ENCODE assay signal across 10 cellular contexts in the genomic region with DNA sequence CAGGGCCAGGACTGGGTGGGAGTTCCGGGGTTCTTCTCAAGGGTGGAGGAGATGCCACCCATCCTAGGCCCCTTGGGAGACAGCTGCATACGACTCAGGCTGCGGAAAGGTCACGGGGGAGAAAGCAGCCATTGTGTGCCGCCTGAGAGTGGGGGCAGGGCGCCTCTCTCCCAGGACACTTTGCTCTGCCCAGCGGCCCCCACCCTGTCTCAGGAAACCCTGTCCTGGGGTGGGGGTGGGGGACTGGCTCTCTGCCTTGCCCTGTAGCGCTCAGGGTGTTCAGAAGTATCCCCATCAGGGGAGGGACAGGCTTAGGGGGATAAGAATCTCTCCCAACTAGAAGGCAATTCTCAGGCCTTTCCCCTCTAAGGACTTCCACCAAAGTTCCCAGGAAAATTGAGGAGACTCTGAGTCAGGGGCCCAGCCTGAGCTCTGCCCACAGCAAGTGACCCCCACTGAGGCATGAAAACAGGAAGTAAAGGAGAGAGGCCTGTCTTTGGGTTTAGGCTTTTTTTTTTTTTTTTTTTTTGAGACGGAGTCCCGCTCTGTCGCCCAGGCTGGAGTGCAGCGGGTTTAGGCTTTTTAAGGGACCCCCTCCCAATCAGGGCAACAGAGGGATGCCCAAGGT. TPM values are rescaled to one million over a fixed set of nuclear protein-coding genes. Genes with fewer than 3 reads are reported as not detected.
A peak's percentile ranks its signal among the peaks of the same experiment; 100 is the strongest.
DNase-seq lines count a peak whose midpoint lies in the region; ATAC-seq, FAIRE-seq and TF ChIP-seq lines count a peak whose summit lies in the region.
"Had no signal": no experiment of that assay in that cellular context is flagged by ENCODE, and none has a peak within 500 bp of the region (broad histone marks: within the 10 kb centered on the region; RNA-seq: fewer than 3 reads in every experiment).

No MANE protein-coding gene starts in this region.

- POLR2A ChIA-PET in activated CD4-positive, alpha-beta T cell treated with anti-CD3 and anti-CD28 coated beads for 36 hours (lab: Charles Lee) = no interaction called here

- TF ChIP-seq CTCF in kidney (IDR thresholded peaks at IDR 0.05; ENCODE audit: borderline replicate concordance, extremely low read depth, insufficient read depth) = no peak

- no peak for ATAC-seq in activated CD4-positive, alpha-beta T cell treated with anti-CD3 and anti-CD28 coated beads for 36 hours
- no peak for ATAC-seq in activated naive CD8-positive, alpha-beta T cell treated with anti-CD3 and anti-CD28 coated beads, Interleukin-2, amount 50 U/mL, for 24 hours
- no peak for ATAC-seq in GM21526 (IDR thresholded peaks at IDR 0.05; ENCODE audit: low FRiP score, unreplicated experiment)

- H3K4me1 Mint-ChIP-seq in activated CD4-positive, alpha-beta T cell treated with anti-CD3 and anti-CD28 coated beads for 36 hours = peaks cover 47% of the 10 kb centered on the region
- H3K4me1 Mint-ChIP-seq in activated naive CD8-positive, alpha-beta T cell treated with anti-CD3 and anti-CD28 coated beads, Interleukin-2, amount 50 U/mL, for 24 hours = peaks cover 59% of the 10 kb centered on the region

- H3K27me3 ChIP-seq in subcutaneous abdominal adipose tissue (ENCODE audit: control insufficient read depth in 5 of 5, insufficient read depth in 4 of 5, low read length in 5 of 5) = no peaks in the 10 kb centered on the region
- H3K27me3 ChIP-seq: tibial artery had no signal

- H3K4me3 Mint-ChIP-seq in activated CD4-positive, alpha-beta T cell treated with anti-CD3 and anti-CD28 coated beads for 36 hours = no peak overlapping the region
- H3K4me3 Mint-ChIP-seq in activated naive CD8-positive, alpha-beta T cell treated with anti-CD3 and anti-CD28 coated beads, Interleukin-2, amount 50 U/mL, for 24 hours = no peak overlapping the region

- H3K27ac ChIP-seq in kidney (ENCODE audit: low read depth in 2 of 2, low read length in 2 of 2) (peak overlapping the region; percentile 57 to 81), subcutaneous abdominal adipose tissue (ENCODE audit: low read depth, low read length) (peak overlapping the region; percentile 82)

- no peaks in the 10 kb centered on the region for H3K9me3 Mint-ChIP-seq in activated CD4-positive, alpha-beta T cell treated with anti-CD3 and anti-CD28 coated beads for 36 hours (ENCODE audit: low read depth)
- H3K9me3 Mint-ChIP-seq in activated naive CD8-positive, alpha-beta T cell treated with anti-CD3 and anti-CD28 coated beads, Interleukin-2, amount 50 U/mL, for 24 hours = no peaks in the 10 kb centered on the region

- CTCF ChIA-PET in activated CD4-positive, alpha-beta T cell treated with anti-CD3 and anti-CD28 coated beads for 36 hours (lab: Charles Lee) = interaction anchor here (0.6 to 1.0 kb wide), 2 partner anchors 9 to 396 kb away, joined by 3 to 5 read pairs; no protein-coding TSS in a partner anchor

- no peak overlapping the region for H3K9ac ChIP-seq in kidney (ENCODE audit: low read length in 2 of 2)
- peak overlapping the region in 2 of 5 donors; percentile 43 to 79 for H3K9ac ChIP-seq in subcutaneous abdominal adipose tissue (ENCODE audit: low read length in 5 of 5)

- H3K4me1 ChIP-seq in kidney (ENCODE audit: control insufficient read depth in 1 of 2, insufficient read depth in 1 of 2, low read depth in 1 of 2, low read length in 2 of 2) = peaks cover 16 to 33% of the 10 kb centered on the region in 2 donors
- peaks cover 4 to 66% (median 55%) of the 10 kb centered on the region in 5 donors for H3K4me1 ChIP-seq in subcutaneous abdominal adipose tissue (ENCODE audit: control insufficient read depth in 5 of 5, insufficient read depth in 5 of 5, low read length in 5 of 5)

- H3K36me3 ChIP-seq in kidney (ENCODE audit: control insufficient read depth in 1 of 2, insufficient read depth in 2 of 2, low read length in 2 of 2) (peaks cover under 1 to 6% of the 10 kb centered on the region in 2 donors), subcutaneous abdominal adipose tissue (ENCODE audit: control insufficient read depth in 5 of 5, insufficient read depth in 5 of 5, low read length in 5 of 5) (peaks cover 0 to 34% (median 30%) of the 10 kb centered on the region in 5 donors)

- H3K9me3 ChIP-seq in kidney (ENCODE audit: control insufficient read depth in 1 of 2, low read length in 2 of 2) = no peaks in the 10 kb centered on the region
- no peaks in the 10 kb centered on the region for H3K9me3 ChIP-seq in subcutaneous abdominal adipose tissue (ENCODE audit: control insufficient read depth in 5 of 5, low read length in 5 of 5)
- H3K9me3 ChIP-seq: tibial artery had no signal

- H3K4me3 ChIP-seq in kidney (ENCODE audit: low read length in 2 of 2) = peak overlapping the region in 1 of 2 donors; percentile 60
- H3K4me3 ChIP-seq in subcutaneous abdominal adipose tissue (ENCODE audit: low read depth in 1 of 5, low read length in 5 of 5) = peak overlapping the region in 3 of 5 donors; percentile 62 to 89 (median 79)

- no peak for FAIRE-seq in kidney (lab: Jason Lieb, UNC)

- H3K36me3 Mint-ChIP-seq in activated CD4-positive, alpha-beta T cell treated with anti-CD3 and anti-CD28 coated beads for 36 hours (ENCODE audit: low read depth) = peaks cover 39% of the 10 kb centered on the region
- peaks cover 29% of the 10 kb centered on the region for H3K36me3 Mint-ChIP-seq in activated naive CD8-positive, alpha-beta T cell treated with anti-CD3 and anti-CD28 coated beads, Interleukin-2, amount 50 U/mL, for 24 hours (ENCODE audit: low read depth)

- peak overlapping the region; percentile 85 for H3K27ac Mint-ChIP-seq in activated CD4-positive, alpha-beta T cell treated with anti-CD3 and anti-CD28 coated beads for 36 hours
- peak overlapping the region; percentile 54 for H3K27ac Mint-ChIP-seq in activated naive CD8-positive, alpha-beta T cell treated with anti-CD3 and anti-CD28 coated beads, Interleukin-2, amount 50 U/mL, for 24 hours

- intact Hi-C loops in activated CD4-positive, alpha-beta T cell treated with anti-CD3 and anti-CD28 coated beads for 36 hours (cut with DNase I, micrococcal nuclease) = no loop called here
- intact Hi-C loops in kidney (cut with DNase I) = no loop called here

- no peak for DNase-seq in activated CD4-positive, alpha-beta T cell treated with anti-CD3 and anti-CD28 coated beads for 36 hours
- no peak for DNase-seq in activated CD4-positive, alpha-beta T cell treated with anti-CD3 and anti-CD28 coated beads for 1 hour
- DNase-seq in activated naive CD8-positive, alpha-beta T cell treated with anti-CD3 and anti-CD28 coated beads, Interleukin-2, amount 50 U/mL, for 24 hours = no peak
- DNase-seq in kidney = no peak
- DNase-seq in stimulated activated CD4-positive, alpha-beta T cell treated with anti-CD3 and anti-CD28 coated beads, Interleukin-12 subunit alpha, Interleukin-12 subunit beta, amount 100 ng/mL, for 4 hours = no peak
- DNase-seq in effector CD8-positive, alpha-beta T cell (lab: John Stamatoyannopoulos, UW) = no peak
- DNase-seq: NCI-H2029 treated with DMSO at 0.1 percent for 48 hours had no signal

- no peaks in the 10 kb centered on the region for H3K27me3 Mint-ChIP-seq in activated CD4-positive, alpha-beta T cell treated with anti-CD3 and anti-CD28 coated beads for 36 hours
- H3K27me3 Mint-ChIP-seq in activated naive CD8-positive, alpha-beta T cell treated with anti-CD3 and anti-CD28 coated beads, Interleukin-2, amount 50 U/mL, for 24 hours = no peaks in the 10 kb centered on the region

RNA-seq across cellular contexts. Expression of a gene that starts 4.9 kb away (rescaled TPM):
- 10 to 100 TPM; 60.5 to 74.1 TPM for total RNA-seq in activated CD4-positive, alpha-beta T cell treated with anti-CD3 and anti-CD28 coated beads for 36 hours
- total RNA-seq in kidney = 41.9 TPM
- 21.4 TPM for polyA plus RNA-seq in kidney (ENCODE audit: insufficient read depth, low read depth, low replicate concordance)

RNA-seq across cellular contexts. Expression of a gene that starts 8.4 kb away (rescaled TPM):
- total RNA-seq in activated CD4-positive, alpha-beta T cell treated with anti-CD3 and anti-CD28 coated beads for 36 hours = 10 to 100 TPM; 17.3 to 20.2 TPM
- total RNA-seq in kidney = 3.3 TPM
- 2.8 TPM for polyA plus RNA-seq in kidney (ENCODE audit: insufficient read depth, low read depth, low replicate concordance)

RNA-seq across cellular contexts. Expression of a gene that starts 16.1 kb away (rescaled TPM):
- total RNA-seq in activated CD4-positive, alpha-beta T cell treated with anti-CD3 and anti-CD28 coated beads for 36 hours = 10 to 100 TPM; 37.7 to 41.5 TPM
- 51.6 TPM for total RNA-seq in kidney
- polyA plus RNA-seq in kidney (ENCODE audit: insufficient read depth, low read depth, low replicate concordance) = 75.5 TPM

RNA-seq across cellular contexts. Expression of a gene that starts 17.7 kb away (rescaled TPM):
- total RNA-seq in activated CD4-positive, alpha-beta T cell treated with anti-CD3 and anti-CD28 coated beads for 36 hours = 1 to 10 TPM; 7.2 to 8.6 TPM
- 9.8 TPM for total RNA-seq in kidney
- polyA plus RNA-seq in kidney (ENCODE audit: insufficient read depth, low read depth, low replicate concordance) = 8.9 TPM

RNA-seq across cellular contexts. Expression of a gene that starts 38.1 kb away (rescaled TPM):
- 10 to 100 TPM; 13.9 to 14.2 TPM for total RNA-seq in activated CD4-positive, alpha-beta T cell treated with anti-CD3 and anti-CD28 coated beads for 36 hours
- total RNA-seq in kidney = 5.9 TPM
- polyA plus RNA-seq in kidney (ENCODE audit: insufficient read depth, low read depth, low replicate concordance) = 2.1 TPM
